ENCODE assay signal across 21 cellular contexts in genomic region chr1:33791251-33791650, GRCh38.
"Had no signal": no experiment of that assay in that cellular context is flagged by ENCODE, and none has a peak within 500 bp of the region (broad histone marks: within the 10 kb centered on the region; RNA-seq: fewer than 3 reads in every experiment).

No MANE protein-coding gene starts in this region.

- H3K4me1 Mint-ChIP-seq: activated T-helper 17 cell treated with anti-CD3 and anti-CD28 coated beads, Interleukin-2, amount 50 U/mL, for 72 hours had no signal

- H3K27ac Mint-ChIP-seq: activated naive CD8-positive, alpha-beta T cell; activated T-helper 17 cell treated with anti-CD3 and anti-CD28 coated beads, Interleukin-2, amount 50 U/mL, for 72 hours had no signal

- H3K4me3 Mint-ChIP-seq: activated naive CD8-positive, alpha-beta T cell; activated T-helper 17 cell treated with anti-CD3 and anti-CD28 coated beads, Interleukin-2, amount 50 U/mL, for 72 hours had no signal

- DNase-seq: activated CD4-positive, alpha-beta T cell treated with anti-CD3 and anti-CD28 coated beads for 1 hour; activated CD4-positive, CD25-positive, alpha-beta regulatory T cell; activated effector memory CD4-positive, alpha-beta T cell treated with anti-CD3 and anti-CD28 coated beads, Interleukin-2, amount 50 U/mL, for 16 hours; activated naive CD4-positive, alpha-beta T cell treated with Interleukin-2 at 50 U/mL for 16 hours; activated T-cell treated with anti-CD3 and anti-CD28 coated beads, Interleukin-2, amount 50 U/mL, for 48 hours; amygdala; MM.1S; MV-4-11; NCI-H1092; NCI-H1436 treated with DMSO at 0.1 percent for 48 hours; NCI-H1694 treated with DMSO at 0.1 percent for 48 hours; NCI-H2029; NCI-H345; NCI-H524 treated with DMSO at 0.1 percent for 48 hours; SHP77; SJCRH30; T1000; WERI-Rb-1 had no signal

- H3K36me3 Mint-ChIP-seq: activated naive CD8-positive, alpha-beta T cell had no signal

- ATAC-seq: activated T-helper 17 cell treated with anti-CD3 and anti-CD28 coated beads, Interleukin-2, amount 50 U/mL, for 72 hours; Panc1 had no signal
